Comparison of ENCODE assay signal across 18 cellular contexts in genomic region chr1:203167026-203167912, GRCh38. TPM values are rescaled to one million over a fixed set of nuclear protein-coding genes. Genes with fewer than 3 reads are reported as not detected.
A peak's percentile ranks its signal among the peaks of the same experiment; 100 is the strongest.
DNase-seq lines count a peak whose midpoint lies in the region; ATAC-seq and TF ChIP-seq lines count a peak whose summit lies in the region.
"Had no signal": no experiment of that assay in that cellular context is flagged by ENCODE, and none has a peak within 500 bp of the region (broad histone marks: within the 10 kb centered on the region; RNA-seq: fewer than 3 reads in every experiment).

No MANE protein-coding gene starts in this region.

- H4K20me1 ChIP-seq in HCT116 (ENCODE audit: insufficient read depth), result no peaks in the 10 kb centered on the region

- no peak overlapping the region for H3K9ac ChIP-seq in HCT116 (ENCODE audit: low read length)

- peak; percentile 17 for DNase-seq in COR-L47 (lab: John Stamatoyannopoulos, UW)
- DNase-seq in HCT116 (ENCODE audit: low read depth, low spot score), result no peak
- DNase-seq in RPMI8226, result peak; percentile 24
- peak; percentile 62 for DNase-seq in left kidney (ENCODE audit: low read depth, low spot score)
- no peak for DNase-seq in activated CD4-positive, CD25-positive, alpha-beta regulatory T cell (lab: John Stamatoyannopoulos, UW)
- DNase-seq in LoVo (ENCODE audit: low spot score), result no peak
- DNase-seq: BE2C; foreskin melanocyte; lower lobe of right lung; naive thymus-derived CD8-positive, alpha-beta T cell; NCI-H2029 treated with DMSO at 0.1 percent for 48 hours; NCI-H526; tibial artery had no signal

- peaks cover 2 to 29% of the 10 kb centered on the region in 2 experiments; a peak in 3 of 4 replicates for H3K4me1 ChIP-seq in HCT116 (ENCODE audit: control insufficient read depth in 1 of 2, insufficient read depth in 2 of 2, low read length in 2 of 2)
- H3K4me1 ChIP-seq: BE2C, lower lobe of right lung, tibial artery had no signal

- no peak overlapping the region for H3K27ac ChIP-seq in HCT116 (ENCODE audit: low read depth, low read length)
- H3K27ac ChIP-seq: lower lobe of right lung, tibial artery had no signal

- no peaks in the 10 kb centered on the region for H3K27me3 ChIP-seq in HCT116 (ENCODE audit: insufficient read depth, low read length)
- H3K27me3 ChIP-seq: BE2C had no signal

- RAD21 ChIA-PET in HCT116 (lab: Charles Lee; ENCODE audit: low non-redundant PET in 1 of 2, low total read pairs in 2 of 2, uncharacterized antibody in 2 of 2, unreplicated experiment in 2 of 2), result interaction anchor here (1.0 to 1.5 kb wide), 6 partner anchors 39 to 127 kb away, joined by 3 to 13 read pairs (median 4); partner anchors contain the start of gene ADORA1 (in 1 of the 2)

- H3K79me2 ChIP-seq in HCT116 (ENCODE audit: insufficient read depth, low read length), result no peaks in the 10 kb centered on the region

- no peak for TF ChIP-seq POLR2A in HCT116 (IDR thresholded peaks at IDR 0.05; ENCODE audit: borderline replicate concordance, extremely low read depth, insufficient read depth, insufficient read length)

- intact Hi-C loops in HCT116 (cut with micrococcal nuclease), result no loop called here

- no peaks in the 10 kb centered on the region for H3K9me3 ChIP-seq in HCT116 (ENCODE audit: control insufficient read depth in 1 of 2, insufficient read depth in 1 of 2, low read depth in 1 of 2, low read length in 2 of 2)
- H3K9me3 ChIP-seq: BE2C, lower lobe of right lung, tibial artery had no signal

- CTCF ChIA-PET in HCT116 (lab: Charles Lee), result interaction anchor here (0.9 to 1.4 kb wide), 8 partner anchors 9 to 128 kb away, joined by 3 to 12 read pairs (median 4); partner anchors contain the start of gene MYBPH

- no peak for TF ChIP-seq RAD21 in HCT116 (IDR thresholded peaks at IDR 0.05; ENCODE audit: low read depth)

- no peak for TF ChIP-seq CTCF in HCT116 (IDR thresholded peaks at IDR 0.05 in 2 of 3, conservative IDR thresholded peaks at IDR 0.05 in 1 of 3; ENCODE audit: borderline replicate concordance in 1 of 3, insufficient read depth in 1 of 3, low read depth in 2 of 3, low read length in 2 of 3)

- H3K36me3 ChIP-seq in HCT116 (ENCODE audit: control insufficient read depth in 1 of 2, insufficient read depth in 2 of 2, low read length in 2 of 2), result no peaks in the 10 kb centered on the region
- H3K36me3 ChIP-seq: BE2C, lower lobe of right lung had no signal

- POLR2A ChIA-PET in HCT116 (lab: Charles Lee), result no interaction called here

- no peaks in the 10 kb centered on the region for H3K9me2 ChIP-seq in HCT116 (ENCODE audit: insufficient read depth)

- H3K4me2 ChIP-seq in HCT116 (ENCODE audit: low read length), result peak overlapping the region; percentile 12

- ATAC-seq in HCT116 (no peak), HG02763 (IDR thresholded peaks at IDR 0.05; ENCODE audit: unreplicated experiment) (no peak)
- ATAC-seq: naive thymus-derived CD8-positive, alpha-beta T cell had no signal

- no peak overlapping the region for H3K4me3 ChIP-seq in HCT116 (replicated peaks in 1 of 2; ENCODE audit: low read depth in 1 of 2, low read length in 2 of 2)
- H3K4me3 ChIP-seq: lower lobe of right lung, tibial artery had no signal

- H2AFZ ChIP-seq in HCT116 (ENCODE audit: low read depth, low read length, poor library complexity, severe bottlenecking), result no peak overlapping the region

- BruUV-seq in HCT116 (replicated peaks; lab: Mats Ljungman, UMichigan), result no TSS peak

TF ChIP-seq in HCT116, 20 proteins besides CTCF, POLR2A, EP300 and RAD21:
- TF ChIP-seq, protein P1, sequence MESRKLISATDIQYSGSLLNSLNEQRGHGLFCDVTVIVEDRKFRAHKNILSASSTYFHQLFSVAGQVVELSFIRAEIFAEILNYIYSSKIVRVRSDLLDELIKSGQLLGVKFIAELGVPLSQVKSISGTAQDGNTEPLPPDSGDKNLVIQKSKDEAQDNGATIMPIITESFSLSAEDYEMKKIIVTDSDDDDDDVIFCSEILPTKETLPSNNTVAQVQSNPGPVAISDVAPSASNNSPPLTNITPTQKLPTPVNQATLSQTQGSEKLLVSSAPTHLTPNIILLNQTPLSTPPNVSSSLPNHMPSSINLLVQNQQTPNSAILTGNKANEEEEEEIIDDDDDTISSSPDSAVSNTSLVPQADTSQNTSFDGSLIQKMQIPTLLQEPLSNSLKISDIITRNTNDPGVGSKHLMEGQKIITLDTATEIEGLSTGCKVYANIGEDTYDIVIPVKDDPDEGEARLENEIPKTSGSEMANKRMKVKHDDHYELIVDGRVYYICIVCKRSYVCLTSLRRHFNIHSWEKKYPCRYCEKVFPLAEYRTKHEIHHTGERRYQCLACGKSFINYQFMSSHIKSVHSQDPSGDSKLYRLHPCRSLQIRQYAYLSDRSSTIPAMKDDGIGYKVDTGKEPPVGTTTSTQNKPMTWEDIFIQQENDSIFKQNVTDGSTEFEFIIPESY (IDR thresholded peaks at IDR 0.05; ENCODE audit: extremely low read depth, insufficient replicate concordance, low read length), result no peak
- TF ChIP-seq CEBPB (IDR thresholded peaks at IDR 0.05; ENCODE audit: low read depth) (no peak), YY1 (IDR thresholded peaks at IDR 0.05; ENCODE audit: extremely low read depth, insufficient replicate concordance, low read depth, low read length) (no peak), TCF7L2 (IDR thresholded peaks at IDR 0.05; ENCODE audit: borderline replicate concordance, extremely low read depth, insufficient read depth, insufficient read length) (no peak), FOSL1 (IDR thresholded peaks at IDR 0.05; ENCODE audit: low read depth) (no peak), EGR1 (IDR thresholded peaks at IDR 0.05; ENCODE audit: low read depth) (no peak), ELF1 (IDR thresholded peaks at IDR 0.05; ENCODE audit: borderline replicate concordance, low read depth) (no peak), JUND (IDR thresholded peaks at IDR 0.05) (no peak), EZH2phosphoT487 (IDR thresholded peaks at IDR 0.05; ENCODE audit: borderline replicate concordance) (no peak), EZH2 (IDR thresholded peaks at IDR 0.05) (no peak), SRF (IDR thresholded peaks at IDR 0.05; ENCODE audit: low read depth) (no peak), CBX3 (IDR thresholded peaks at IDR 0.05; ENCODE audit: low read depth) (no peak), POLR2AphosphoS5 (IDR thresholded peaks at IDR 0.05; ENCODE audit: low read depth, low read length) (no peak), SIN3A (IDR thresholded peaks at IDR 0.05; ENCODE audit: low read depth) (no peak), ZFX (IDR thresholded peaks at IDR 0.05) (no peak), ZNF274 (IDR thresholded peaks at IDR 0.05; ENCODE audit: low read depth, low read length) (no peak), SP1 (IDR thresholded peaks at IDR 0.05; ENCODE audit: low read depth) (no peak), ATF3 (IDR thresholded peaks at IDR 0.05) (no peak)
- TF ChIP-seq, protein P2, sequence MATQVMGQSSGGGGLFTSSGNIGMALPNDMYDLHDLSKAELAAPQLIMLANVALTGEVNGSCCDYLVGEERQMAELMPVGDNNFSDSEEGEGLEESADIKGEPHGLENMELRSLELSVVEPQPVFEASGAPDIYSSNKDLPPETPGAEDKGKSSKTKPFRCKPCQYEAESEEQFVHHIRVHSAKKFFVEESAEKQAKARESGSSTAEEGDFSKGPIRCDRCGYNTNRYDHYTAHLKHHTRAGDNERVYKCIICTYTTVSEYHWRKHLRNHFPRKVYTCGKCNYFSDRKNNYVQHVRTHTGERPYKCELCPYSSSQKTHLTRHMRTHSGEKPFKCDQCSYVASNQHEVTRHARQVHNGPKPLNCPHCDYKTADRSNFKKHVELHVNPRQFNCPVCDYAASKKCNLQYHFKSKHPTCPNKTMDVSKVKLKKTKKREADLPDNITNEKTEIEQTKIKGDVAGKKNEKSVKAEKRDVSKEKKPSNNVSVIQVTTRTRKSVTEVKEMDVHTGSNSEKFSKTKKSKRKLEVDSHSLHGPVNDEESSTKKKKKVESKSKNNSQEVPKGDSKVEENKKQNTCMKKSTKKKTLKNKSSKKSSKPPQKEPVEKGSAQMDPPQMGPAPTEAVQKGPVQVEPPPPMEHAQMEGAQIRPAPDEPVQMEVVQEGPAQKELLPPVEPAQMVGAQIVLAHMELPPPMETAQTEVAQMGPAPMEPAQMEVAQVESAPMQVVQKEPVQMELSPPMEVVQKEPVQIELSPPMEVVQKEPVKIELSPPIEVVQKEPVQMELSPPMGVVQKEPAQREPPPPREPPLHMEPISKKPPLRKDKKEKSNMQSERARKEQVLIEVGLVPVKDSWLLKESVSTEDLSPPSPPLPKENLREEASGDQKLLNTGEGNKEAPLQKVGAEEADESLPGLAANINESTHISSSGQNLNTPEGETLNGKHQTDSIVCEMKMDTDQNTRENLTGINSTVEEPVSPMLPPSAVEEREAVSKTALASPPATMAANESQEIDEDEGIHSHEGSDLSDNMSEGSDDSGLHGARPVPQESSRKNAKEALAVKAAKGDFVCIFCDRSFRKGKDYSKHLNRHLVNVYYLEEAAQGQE (IDR thresholded peaks at IDR 0.05; ENCODE audit: low read depth), result no peak

RNA-seq across cellular contexts. Expression of gene MYBPH, which starts 8.4 kb away (rescaled TPM):
- 0.22 TPM for total RNA-seq in HCT116 (2021; ENCODE audit: unreplicated experiment)
- polyA plus RNA-seq in HCT116 (2012), result 0.06 and 0.16 TPM in 2 replicates
- total RNA-seq: activated CD8-positive, alpha-beta memory T cell treated with anti-CD3 and anti-CD28 coated beads for 36 hours; chondrocyte; lower lobe of right lung; naive thymus-derived CD8-positive, alpha-beta T cell; posterior vena cava had no signal
- polyA plus RNA-seq: naive thymus-derived CD8-positive, alpha-beta T cell; small intestine had no signal

RNA-seq across cellular contexts. Expression of gene CHI3L1, which starts 19.2 kb away (rescaled TPM):
- total RNA-seq in HCT116 (2021; ENCODE audit: unreplicated experiment), result not detected
- 0.10 and 0.11 TPM in 2 replicates for polyA plus RNA-seq in HCT116 (2012)
- total RNA-seq: activated CD8-positive, alpha-beta memory T cell treated with anti-CD3 and anti-CD28 coated beads for 36 hours; chondrocyte; naive thymus-derived CD8-positive, alpha-beta T cell had no signal
- polyA plus RNA-seq: naive thymus-derived CD8-positive, alpha-beta T cell had no signal

RNA-seq across cellular contexts. Expression of gene ADORA1, which starts 39.7 kb away (rescaled TPM):
- 2.8 TPM for total RNA-seq in HCT116 (2021; ENCODE audit: unreplicated experiment)
- polyA plus RNA-seq in HCT116 (2012), result 1.2 and 1.9 TPM in 2 replicates
- total RNA-seq: activated CD8-positive, alpha-beta memory T cell treated with anti-CD3 and anti-CD28 coated beads for 36 hours; naive thymus-derived CD8-positive, alpha-beta T cell had no signal
- polyA plus RNA-seq: naive thymus-derived CD8-positive, alpha-beta T cell had no signal

Comparison
In these comparisons a context has a peak if more than half of its experiments do, and no peak if none do; other contexts are left out.
1. DNase-seq: peak in COR-L47 (single experiment), RPMI8226 (single experiment) and left kidney (single experiment); none in HCT116 (single experiment), activated CD4-positive, CD25-positive, alpha-beta regulatory T cell (0 of 4) and LoVo (single experiment).